8 cellular contexts compared by ENCODE assay signal in the genomic region with DNA sequence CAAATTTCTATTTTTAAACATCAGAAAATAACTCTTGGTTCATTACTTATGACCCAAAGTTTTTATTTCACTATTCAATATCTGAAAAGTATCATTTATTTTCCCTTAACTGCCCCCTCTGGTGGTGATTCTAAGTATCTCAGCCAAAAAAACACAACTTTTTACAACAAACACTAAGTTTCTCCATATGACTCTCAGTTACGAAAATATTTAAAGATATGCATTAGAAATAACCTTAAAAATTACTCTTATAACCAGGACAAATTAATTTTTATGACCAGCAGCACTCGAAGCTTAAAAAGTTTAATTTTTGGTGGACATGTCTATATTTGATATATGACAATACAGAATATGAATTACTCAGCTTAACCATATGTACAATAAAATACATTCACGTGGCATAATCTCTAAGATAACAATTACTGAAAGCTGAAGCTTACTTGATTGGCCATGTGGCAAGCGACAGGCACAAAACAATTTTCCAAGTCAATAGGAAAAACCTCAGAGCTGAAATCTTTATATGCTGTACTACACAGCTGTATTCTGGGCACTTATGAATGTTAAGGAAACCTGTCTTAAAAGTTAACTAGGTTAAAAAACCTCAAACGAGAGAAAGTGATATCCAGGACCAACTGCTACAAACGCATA. TPM values are rescaled to one million over a fixed set of nuclear protein-coding genes. Genes with fewer than 3 reads are reported as not detected.
A peak's percentile ranks its signal among the peaks of the same experiment; 100 is the strongest.
DNase-seq lines count a peak whose midpoint lies in the region; ATAC-seq and TF ChIP-seq lines count a peak whose summit lies in the region.

No MANE protein-coding gene starts in this region.

- peaks cover 0 to 8% of the 10 kb centered on the region in 2 donors for H3K27me3 Mint-ChIP-seq in stimulated activated naive B cell treated with anti-CD40 and anti-IgM and Interleukin-4, amounts not matched to agents 10 μg/mL and 1 μg/mL and 100 μg/mL, for 72 hours

- TF ChIP-seq CTCF in DOHH2 (IDR thresholded peaks at IDR 0.05; ENCODE audit: low read depth, low read length, poor library complexity, severe bottlenecking), result peak; percentile 89
- peak; percentile 94 for TF ChIP-seq CTCF in KMS-11 (conservative IDR thresholded peaks at IDR 0.05; ENCODE audit: low read depth, low read length)

- peak overlapping the region; percentile 98 for H3K9ac ChIP-seq in KMS-11

- H3K4me3 Mint-ChIP-seq in stimulated activated naive B cell treated with anti-CD40 and anti-IgM and Interleukin-4, amounts not matched to agents 10 μg/mL and 1 μg/mL and 100 μg/mL, for 72 hours, result peak overlapping the region; percentile 94 to 99

- H3K9me3 Mint-ChIP-seq in activated naive CD4-positive, alpha-beta T cell treated with anti-CD3 and anti-CD28 coated beads, Interleukin-2, amount 50 U/mL, for 72 hours, result no peaks in the 10 kb centered on the region
- H3K9me3 Mint-ChIP-seq in stimulated activated naive B cell treated with anti-CD40 and anti-IgM and Interleukin-4, amounts not matched to agents 10 μg/mL and 1 μg/mL and 100 μg/mL, for 72 hours, result no peaks in the 10 kb centered on the region

- H3K79me2 ChIP-seq in DOHH2 (ENCODE audit: control insufficient read depth, low read length), result peaks cover 90% of the 10 kb centered on the region
- peaks cover 89% of the 10 kb centered on the region for H3K79me2 ChIP-seq in KMS-11 (ENCODE audit: insufficient read depth, low read depth)

- peak overlapping the region; percentile 99 to 100 for H3K27ac Mint-ChIP-seq in activated naive CD4-positive, alpha-beta T cell treated with anti-CD3 and anti-CD28 coated beads, Interleukin-2, amount 50 U/mL, for 72 hours
- peak overlapping the region; percentile 100 for H3K27ac Mint-ChIP-seq in stimulated activated naive B cell treated with anti-CD40 and anti-IgM and Interleukin-4, amounts not matched to agents 10 μg/mL and 1 μg/mL and 100 μg/mL, for 72 hours

- peak overlapping the region; percentile 93 for H3K4me3 ChIP-seq in DOHH2 (ENCODE audit: low read length)
- no peak overlapping the region for H3K4me3 ChIP-seq in KMS-11 (IDR thresholded peaks at IDR 0.05; ENCODE audit: insufficient read depth, low read depth, low read length)
- peak overlapping the region; percentile 88 for H3K4me3 ChIP-seq in iPS-18c (ENCODE audit: insufficient read depth, low read depth, low read length)

- H4K20me1 ChIP-seq in DOHH2 (ENCODE audit: control insufficient read depth, insufficient read depth, low read depth, low read length) (peaks cover 67% of the 10 kb centered on the region), KMS-11 (ENCODE audit: insufficient read depth) (peaks cover 67% of the 10 kb centered on the region)

- peaks cover 90% of the 10 kb centered on the region for H3K36me3 ChIP-seq in DOHH2 (ENCODE audit: control insufficient read depth, low read length)
- H3K36me3 ChIP-seq in KMS-11 (ENCODE audit: insufficient read depth), result peaks cover 59% of the 10 kb centered on the region

- H3F3A ChIP-seq in DOHH2 (ENCODE audit: control insufficient read depth, insufficient read depth), result peaks cover 70% of the 10 kb centered on the region

- peaks cover 81 to 86% of the 10 kb centered on the region in 2 donors for H3K36me3 Mint-ChIP-seq in activated naive CD4-positive, alpha-beta T cell treated with anti-CD3 and anti-CD28 coated beads, Interleukin-2, amount 50 U/mL, for 72 hours
- peaks cover 64 to 73% of the 10 kb centered on the region in 2 donors for H3K36me3 Mint-ChIP-seq in stimulated activated naive B cell treated with anti-CD40 and anti-IgM and Interleukin-4, amounts not matched to agents 10 μg/mL and 1 μg/mL and 100 μg/mL, for 72 hours

- H3K4me2 ChIP-seq in DOHH2 (ENCODE audit: low read length) (peak overlapping the region; percentile 59), KMS-11 (peak overlapping the region; percentile 82)

- H3K9me3 ChIP-seq in DOHH2 (ENCODE audit: control insufficient read depth, insufficient read depth, low read length) (no peaks in the 10 kb centered on the region), iPS-18c (ENCODE audit: control insufficient read depth, insufficient read depth, low read length) (no peaks in the 10 kb centered on the region)

- H3K4me1 ChIP-seq in DOHH2 (ENCODE audit: control insufficient read depth, low read length), result peaks cover 36% of the 10 kb centered on the region
- H3K4me1 ChIP-seq in KMS-11 (ENCODE audit: low read depth, poor library complexity, severe bottlenecking), result peaks cover 48% of the 10 kb centered on the region

- peaks cover 41 to 63% of the 10 kb centered on the region in 2 donors for H3K4me1 Mint-ChIP-seq in stimulated activated naive B cell treated with anti-CD40 and anti-IgM and Interleukin-4, amounts not matched to agents 10 μg/mL and 1 μg/mL and 100 μg/mL, for 72 hours

- no peaks in the 10 kb centered on the region for H3K9me2 ChIP-seq in DOHH2 (replicated peaks; ENCODE audit: control insufficient read depth, low read length)

- H2AFZ ChIP-seq in KMS-11 (ENCODE audit: low read depth), result no peak overlapping the region

- H3K27ac ChIP-seq in DOHH2 (ENCODE audit: low read depth, low read length) (peak overlapping the region; percentile 96), KMS-11 (peak overlapping the region; percentile 94)

- ATAC-seq in activated naive CD4-positive, alpha-beta T cell treated with anti-CD3 and anti-CD28 coated beads, Interleukin-2, amount 50 U/mL, for 72 hours, result no peak
- ATAC-seq in stimulated activated naive B cell treated with anti-CD40 and anti-IgM and Interleukin-4, amounts not matched to agents 10 μg/mL and 1 μg/mL and 100 μg/mL, for 72 hours (replicated peaks), result no peak
- ATAC-seq in GM18907 (IDR thresholded peaks at IDR 0.05; ENCODE audit: unreplicated experiment), result no peak

- DNase-seq in activated naive CD4-positive, alpha-beta T cell treated with anti-CD3 and anti-CD28 coated beads, Interleukin-2, amount 50 U/mL, for 72 hours (ENCODE audit: low spot score in 2 of 2), result no peak
- DNase-seq in stimulated activated naive B cell treated with anti-CD40 and anti-IgM and Interleukin-4, amounts not matched to agents 10 μg/mL and 1 μg/mL and 100 μg/mL, for 72 hours, result no peak
- DNase-seq in hepatic stellate cell (ENCODE audit: low spot score), result no peak
- DNase-seq in HuH-7 (ENCODE audit: low spot score), result no peak

- H3K27me3 ChIP-seq in DOHH2 (ENCODE audit: control insufficient read depth, low read length), result no peaks in the 10 kb centered on the region
- no peaks in the 10 kb centered on the region for H3K27me3 ChIP-seq in KMS-11 (ENCODE audit: insufficient read depth, low read depth)

RNA-seq across cellular contexts. Expression of gene HNRNPA2B1, which starts 2.3 kb away (rescaled TPM):
- total RNA-seq in activated naive CD4-positive, alpha-beta T cell treated with anti-CD3 and anti-CD28 coated beads, Interleukin-2, amount 50 U/mL, for 72 hours, result 100 to 1,000 TPM; 695 to 940 TPM

RNA-seq across cellular contexts. Expression of gene CBX3, which starts 3.3 kb away (rescaled TPM):
- total RNA-seq in activated naive CD4-positive, alpha-beta T cell treated with anti-CD3 and anti-CD28 coated beads, Interleukin-2, amount 50 U/mL, for 72 hours, result 100 to 1,000 TPM; 212 to 271 TPM

RNA-seq across cellular contexts. Expression of gene NFE2L3, which starts 46.3 kb away (rescaled TPM):
- 10 to 100 TPM; 13.0 to 24.0 TPM for total RNA-seq in activated naive CD4-positive, alpha-beta T cell treated with anti-CD3 and anti-CD28 coated beads, Interleukin-2, amount 50 U/mL, for 72 hours
